In genomic region chrX:45385767-45386166, GRCh38 we compare ENCODE assay signal across 26 cellular contexts.
DNase-seq lines count a peak whose midpoint lies in the region; ATAC-seq and TF ChIP-seq lines count a peak whose summit lies in the region.
"Had no signal": no experiment of that assay in that cellular context is flagged by ENCODE, and none has a peak within 500 bp of the region (broad histone marks: within the 10 kb centered on the region; RNA-seq: fewer than 3 reads in every experiment).

No MANE protein-coding gene starts in this region.

- H3K27me3 ChIP-seq in smooth muscle cell (ENCODE audit: low read depth) = no peaks in the 10 kb centered on the region
- H3K27me3 ChIP-seq: right lobe of liver, thyroid gland had no signal

- DNase-seq in GM04503 (ENCODE audit: low read depth) (peak; percentile 23), fibroblast of peridontal ligament (ENCODE audit: extremely low read depth) (peak; percentile 79), smooth muscle cell (lab: John Stamatoyannopoulos, UW; ENCODE audit: unreplicated experiment) (no peak), HuH-7.5 (ENCODE audit: low spot score) (no peak), NCI-H748 (lab: John Stamatoyannopoulos, UW; ENCODE audit: unreplicated experiment) (no peak), NCI-H1048 (lab: John Stamatoyannopoulos, UW) (no peak)
- DNase-seq: activated CD4-positive, alpha-beta T cell treated with anti-CD3 and anti-CD28 coated beads for 48 hours; activated naive CD4-positive, alpha-beta T cell treated with anti-CD3 and anti-CD28 coated beads, Interleukin-2, amount 10 ng/mL, durations not matched to agents 7 days and 5 days; amniotic stem cell; C1 segment of cervical spinal cord; DMS79; H7; kidney; left ventricle myocardium superior; naive B cell; NCI-H1092; NCI-H187; NCI-H446 treated with DMSO at 0.1 percent for 48 hours; right lobe of liver; stimulated activated CD4-positive, alpha-beta T cell treated with anti-CD3 and anti-CD28 coated beads, Interleukin-12 subunit alpha, Interleukin-12 subunit beta, amount 100 ng/mL, for 4 hours; stimulated activated CD4-positive, alpha-beta T cell treated with anti-CD3 and anti-CD28 coated beads, Interleukin-2, amount 100 ng/mL, for 48 hours; stimulated activated naive CD8-positive, alpha-beta T cell treated with anti-CD3 and anti-CD28 coated beads, Interleukin-15, amount 100 ng/mL, for 72 hours; thyroid gland; WERI-Rb-1 had no signal

- no peak overlapping the region for H3K9ac ChIP-seq in smooth muscle cell (ENCODE audit: low read depth)

- WGBS in smooth muscle cell (ENCODE audit: low lambda C conversion rate) = 66% methylated on average over 2 of the region's 2 CpGs

- H3K4me3 ChIP-seq in smooth muscle cell = no peak overlapping the region
- H3K4me3 ChIP-seq: right lobe of liver, thyroid gland had no signal

- H3K27ac ChIP-seq in smooth muscle cell (ENCODE audit: low read depth) = peak overlapping the region; percentile 52
- H3K27ac ChIP-seq: right lobe of liver, thyroid gland, WERI-Rb-1 had no signal

- H4K20me1 ChIP-seq in smooth muscle cell (ENCODE audit: low read depth) = no peaks in the 10 kb centered on the region

- H3K79me2 ChIP-seq in smooth muscle cell (ENCODE audit: low read depth) = no peaks in the 10 kb centered on the region

- ATAC-seq in SK-N-SH treated with all-trans-retinoic acid at 6 μM for 48 hours = peak; percentile 62
- ATAC-seq: activated T-helper 17 cell treated with anti-CD3 and anti-CD28 coated beads, Interleukin-2, amount 50 U/mL, for 72 hours; left ventricle myocardium superior; right lobe of liver; stimulated activated naive CD8-positive, alpha-beta T cell treated with anti-CD3 and anti-CD28 coated beads, Interleukin-15, amount 100 ng/mL, for 72 hours had no signal

- H3F3A ChIP-seq in smooth muscle cell (ENCODE audit: low read depth) = no peaks in the 10 kb centered on the region

- no peaks in the 10 kb centered on the region for H3K4me1 ChIP-seq in smooth muscle cell (ENCODE audit: low read depth)
- H3K4me1 ChIP-seq: right lobe of liver, thyroid gland had no signal

- TF ChIP-seq CTCF in smooth muscle cell (IDR thresholded peaks at IDR 0.05; ENCODE audit: borderline replicate concordance, insufficient read depth, poor library complexity, severe bottlenecking) = no peak

- peak overlapping the region; percentile 13 for H3K4me2 ChIP-seq in smooth muscle cell

- H2AFZ ChIP-seq in smooth muscle cell (ENCODE audit: low read depth) = no peak overlapping the region

- no peaks in the 10 kb centered on the region for H3K9me3 ChIP-seq in smooth muscle cell (replicated peaks; ENCODE audit: low read depth)
- H3K9me3 ChIP-seq: right lobe of liver, thyroid gland had no signal

- peaks cover 2% of the 10 kb centered on the region for H3K36me3 ChIP-seq in smooth muscle cell (ENCODE audit: low read depth)
- H3K36me3 ChIP-seq: right lobe of liver, thyroid gland, WERI-Rb-1 had no signal

TF ChIP-seq in SK-N-SH treated with all-trans-retinoic acid at 6 μM for 48 hours, 23 proteins besides CTCF, POLR2A, EP300 and RAD21:
- TF ChIP-seq RARB (CRISPR knock-in tag; IDR thresholded peaks at IDR 0.05) = no peak
- no peak for TF ChIP-seq PPARA (CRISPR knock-in tag; IDR thresholded peaks at IDR 0.05; ENCODE audit: borderline replicate concordance)
- TF ChIP-seq CSRNP3 (CRISPR knock-in tag; IDR thresholded peaks at IDR 0.05) = no peak
- no peak for TF ChIP-seq ZNF70 (CRISPR knock-in tag; IDR thresholded peaks at IDR 0.05)
- TF ChIP-seq CREB5 (CRISPR knock-in tag; IDR thresholded peaks at IDR 0.05; ENCODE audit: low read depth) = no peak
- no peak for TF ChIP-seq ESRRG (CRISPR knock-in tag; IDR thresholded peaks at IDR 0.05)

Comparison
In these comparisons a context has a peak if more than half of its experiments do, and no peak if none do; other contexts are left out.
1. DNase-seq: peak in GM04503 (single experiment) and fibroblast of peridontal ligament (single experiment); none in smooth muscle cell (single experiment), HuH-7.5 (single experiment), NCI-H748 (single experiment) and NCI-H1048 (single experiment).